In genomic region chr6:72999995-73000394, GRCh38 we compare ENCODE assay signal across 17 cellular contexts.
DNase-seq lines count a peak whose midpoint lies in the region; ATAC-seq, FAIRE-seq and TF ChIP-seq lines count a peak whose summit lies in the region.
"Had no signal": no experiment of that assay in that cellular context is flagged by ENCODE, and none has a peak within 500 bp of the region (broad histone marks: within the 10 kb centered on the region; RNA-seq: fewer than 3 reads in every experiment).

No MANE protein-coding gene starts in this region.

- H3K36me3 ChIP-seq in bronchial epithelial cell (ENCODE audit: control insufficient read depth, insufficient read depth, low read length) (no peaks in the 10 kb centered on the region), keratinocyte (ENCODE audit: control insufficient read depth in 2 of 2, extremely low read depth in 1 of 2, insufficient read depth in 2 of 2, low read length in 2 of 2) (no peaks in the 10 kb centered on the region)

- H3K9ac ChIP-seq in keratinocyte (ENCODE audit: control insufficient read depth, extremely low read depth, insufficient read depth, low read length) = no peak overlapping the region

- no peak overlapping the region for H2AFZ ChIP-seq in keratinocyte (ENCODE audit: control insufficient read depth, low read length)

- H4K20me1 ChIP-seq in keratinocyte (ENCODE audit: control insufficient read depth, extremely low read depth, insufficient read depth, low read length) = no peaks in the 10 kb centered on the region

- FAIRE-seq in HTR-8/SVneo (lab: Jason Lieb, UNC) (peak; percentile 51), bronchial epithelial cell (lab: Jason Lieb, UNC) (peak; percentile 62), keratinocyte (lab: Jason Lieb, UNC) (peak; percentile 13)

- H3K4me3 ChIP-seq in bronchial epithelial cell (ENCODE audit: low read depth, low read length) = no peak overlapping the region
- no peak overlapping the region for H3K4me3 ChIP-seq in keratinocyte (ENCODE audit: control insufficient read depth in 2 of 3, extremely low read depth in 1 of 3, insufficient read depth in 2 of 3, low read depth in 1 of 3, low read length in 3 of 3)

- H3K9me1 ChIP-seq in keratinocyte (ENCODE audit: control insufficient read depth, extremely low read depth, insufficient read depth, low read length) = no peaks in the 10 kb centered on the region

- dilution Hi-C loops in keratinocyte (cut with MboI; ENCODE audit: extremely low pct_ligation_motif_present, low sequenced_read_pairs) = no loop called here

- H3K4me2 ChIP-seq in keratinocyte (ENCODE audit: control insufficient read depth, extremely low read depth, insufficient read depth, low read depth, low read length) = no peak overlapping the region

- TF ChIP-seq CTCF in bronchial epithelial cell (IDR thresholded peaks at IDR 0.05; ENCODE audit: insufficient read depth, low read length, severe bottlenecking) = no peak
- no peak for TF ChIP-seq CTCF in keratinocyte (optimal IDR thresholded peaks at IDR 0.05 in 1 of 3, IDR thresholded peaks at IDR 0.05 in 1 of 3, conservative IDR thresholded peaks at IDR 0.05 in 1 of 3; ENCODE audit: extremely low read depth in 1 of 3, insufficient read depth in 2 of 3, low read length in 3 of 3)

- DNase-seq in HTR-8/SVneo (ENCODE audit: insufficient read length, low spot score) = no peak
- DNase-seq in bronchial epithelial cell (ENCODE audit: low read depth) = no peak
- no peak for DNase-seq in keratinocyte (ENCODE audit: low read depth, low spot score)
- DNase-seq in substantia nigra (lab: John Stamatoyannopoulos, UW) = peak in 21 of 49 donors; percentile 5 to 53 (median 23)
- no peak for DNase-seq in activated gamma-delta T cell treated with Interleukin-2 at 50 U/mL for 16 hours
- no peak for DNase-seq in NCI-H1930 (lab: John Stamatoyannopoulos, UW)
- DNase-seq: AML-193, COR-L47, DMS153, GDM1, H9, KG1, NCI-H1417 treated with DMSO at 0.1 percent for 48 hours, NCI-H187 treated with DMSO at 0.1 percent for 48 hours, NCI-H345, NCI-H524 treated with DMSO at 0.1 percent for 48 hours had no signal

- H3K79me2 ChIP-seq in keratinocyte (ENCODE audit: control insufficient read depth, insufficient read depth, low read length) = no peaks in the 10 kb centered on the region

- ATAC-seq in HG03520 (IDR thresholded peaks at IDR 0.05; ENCODE audit: unreplicated experiment) = no peak

- H3K9me3 ChIP-seq in keratinocyte (ENCODE audit: control insufficient read depth, low read depth, low read length) = no peaks in the 10 kb centered on the region

- H3K4me1 ChIP-seq in keratinocyte (ENCODE audit: control insufficient read depth, extremely low read depth, insufficient read depth, low read length) = no peaks in the 10 kb centered on the region

- H3K27ac ChIP-seq in keratinocyte (ENCODE audit: control insufficient read depth, insufficient read depth, low read length) (no peak overlapping the region), substantia nigra (ENCODE audit: low read depth, low read length, poor library complexity, severe bottlenecking) (peak overlapping the region; percentile 24)

- H3K27me3 ChIP-seq in bronchial epithelial cell (ENCODE audit: control insufficient read depth, insufficient read depth, low read length) = no peaks in the 10 kb centered on the region
- H3K27me3 ChIP-seq in keratinocyte (ENCODE audit: control insufficient read depth, extremely low read depth, insufficient read depth, low read length) = no peaks in the 10 kb centered on the region
